In genomic region chr7:92840309-92840708, GRCh38 we compare ENCODE assay signal across 14 cellular contexts.
"Had no signal": no experiment of that assay in that cellular context is flagged by ENCODE, and none has a peak within 500 bp of the region (broad histone marks: within the 10 kb centered on the region; RNA-seq: fewer than 3 reads in every experiment).

No MANE protein-coding gene starts in this region.

- H3K4me3 Mint-ChIP-seq: activated CD8-positive, alpha-beta memory T cell treated with anti-CD3 and anti-CD28 coated beads, Interleukin-2, amount 10 ng/mL, durations not matched to agents 7 days and 5 days; activated naive CD8-positive, alpha-beta T cell treated with anti-CD3 and anti-CD28 coated beads for 36 hours; activated T-cell treated with anti-CD3 and anti-CD28 coated beads, Interleukin-2, amount 50 U/mL, for 24 hours had no signal

- H3K9me3 ChIP-seq: heart right ventricle, tibial artery, uterus had no signal

- H3K27me3 Mint-ChIP-seq: naive B cell had no signal

- H3K4me3 ChIP-seq: heart right ventricle, tibial artery, uterus had no signal

- H3K27ac Mint-ChIP-seq: activated CD8-positive, alpha-beta memory T cell treated with anti-CD3 and anti-CD28 coated beads, Interleukin-2, amount 10 ng/mL, durations not matched to agents 7 days and 5 days; activated naive CD8-positive, alpha-beta T cell treated with anti-CD3 and anti-CD28 coated beads for 36 hours; activated T-cell treated with anti-CD3 and anti-CD28 coated beads, Interleukin-2, amount 50 U/mL, for 24 hours; naive B cell had no signal

- DNase-seq: activated CD4-positive, alpha-beta T cell treated with anti-CD3 and anti-CD28 coated beads, Interleukin-2, amount 50 U/mL, for 1 hour; activated CD4-positive, CD25-positive, alpha-beta regulatory T cell; activated CD8-positive, alpha-beta memory T cell treated with anti-CD3 and anti-CD28 coated beads, Interleukin-2, amount 10 ng/mL, durations not matched to agents 7 days and 5 days; activated effector memory CD4-positive, alpha-beta T cell treated with anti-CD3 and anti-CD28 coated beads, Interleukin-2, amount 50 U/mL, for 16 hours; activated naive CD8-positive, alpha-beta T cell treated with anti-CD3 and anti-CD28 coated beads for 36 hours; activated T-cell treated with anti-CD3 and anti-CD28 coated beads, Interleukin-2, amount 50 U/mL, for 24 hours; brain microvascular endothelial cell; effector memory CD4-positive, alpha-beta T cell; heart right ventricle; left ventricle myocardium superior; midbrain; naive B cell; tibial artery; uterus had no signal

- H3K27ac ChIP-seq: heart right ventricle, tibial artery, uterus had no signal

- H3K4me1 ChIP-seq: uterus had no signal

- H3K36me3 ChIP-seq: brain microvascular endothelial cell, heart right ventricle, tibial artery, uterus had no signal

- H3K27me3 ChIP-seq: brain microvascular endothelial cell, heart right ventricle, tibial artery, uterus had no signal
